ENCODE assay signal across 2 cellular contexts in the genomic region with DNA sequence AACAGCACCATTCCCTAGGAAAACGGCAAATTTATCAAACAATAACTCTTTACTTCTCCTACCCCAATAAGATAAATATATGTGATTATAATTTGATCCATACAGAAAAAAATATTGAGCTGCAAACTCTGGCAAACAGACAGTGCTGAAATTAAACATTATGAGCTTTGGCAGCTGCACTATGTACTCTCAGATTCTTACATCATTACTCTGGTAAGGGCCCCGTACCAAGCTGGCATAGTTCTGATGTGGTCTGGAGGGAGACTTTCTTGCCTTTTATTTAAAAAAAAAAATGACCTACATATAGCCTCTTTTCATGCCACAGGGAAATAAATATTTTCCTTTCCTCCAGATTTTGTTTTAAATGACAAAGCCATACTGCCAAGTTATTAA.
TF ChIP-seq lines count a peak whose summit lies in the region.

No MANE protein-coding gene starts in this region.

TF ChIP-seq in liver, 16 proteins besides CTCF, POLR2A, EP300 and RAD21:
- TF ChIP-seq, protein P1, sequence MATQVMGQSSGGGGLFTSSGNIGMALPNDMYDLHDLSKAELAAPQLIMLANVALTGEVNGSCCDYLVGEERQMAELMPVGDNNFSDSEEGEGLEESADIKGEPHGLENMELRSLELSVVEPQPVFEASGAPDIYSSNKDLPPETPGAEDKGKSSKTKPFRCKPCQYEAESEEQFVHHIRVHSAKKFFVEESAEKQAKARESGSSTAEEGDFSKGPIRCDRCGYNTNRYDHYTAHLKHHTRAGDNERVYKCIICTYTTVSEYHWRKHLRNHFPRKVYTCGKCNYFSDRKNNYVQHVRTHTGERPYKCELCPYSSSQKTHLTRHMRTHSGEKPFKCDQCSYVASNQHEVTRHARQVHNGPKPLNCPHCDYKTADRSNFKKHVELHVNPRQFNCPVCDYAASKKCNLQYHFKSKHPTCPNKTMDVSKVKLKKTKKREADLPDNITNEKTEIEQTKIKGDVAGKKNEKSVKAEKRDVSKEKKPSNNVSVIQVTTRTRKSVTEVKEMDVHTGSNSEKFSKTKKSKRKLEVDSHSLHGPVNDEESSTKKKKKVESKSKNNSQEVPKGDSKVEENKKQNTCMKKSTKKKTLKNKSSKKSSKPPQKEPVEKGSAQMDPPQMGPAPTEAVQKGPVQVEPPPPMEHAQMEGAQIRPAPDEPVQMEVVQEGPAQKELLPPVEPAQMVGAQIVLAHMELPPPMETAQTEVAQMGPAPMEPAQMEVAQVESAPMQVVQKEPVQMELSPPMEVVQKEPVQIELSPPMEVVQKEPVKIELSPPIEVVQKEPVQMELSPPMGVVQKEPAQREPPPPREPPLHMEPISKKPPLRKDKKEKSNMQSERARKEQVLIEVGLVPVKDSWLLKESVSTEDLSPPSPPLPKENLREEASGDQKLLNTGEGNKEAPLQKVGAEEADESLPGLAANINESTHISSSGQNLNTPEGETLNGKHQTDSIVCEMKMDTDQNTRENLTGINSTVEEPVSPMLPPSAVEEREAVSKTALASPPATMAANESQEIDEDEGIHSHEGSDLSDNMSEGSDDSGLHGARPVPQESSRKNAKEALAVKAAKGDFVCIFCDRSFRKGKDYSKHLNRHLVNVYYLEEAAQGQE (IDR thresholded peaks at IDR 0.05): no peak
- TF ChIP-seq FOXA2 (IDR thresholded peaks at IDR 0.05) (peak; percentile 17), RXRA (IDR thresholded peaks at IDR 0.05) (peak in 1 of 2 donors; percentile 7), YY1 (IDR thresholded peaks at IDR 0.05) (no peak), FOXA1 (IDR thresholded peaks at IDR 0.05) (no peak), JUND (IDR thresholded peaks at IDR 0.05) (peak; percentile 15 to 19), EGR1 (IDR thresholded peaks at IDR 0.05; ENCODE audit: low read depth in 2 of 2) (no peak), HNF4A (conservative IDR thresholded peaks at IDR 0.05) (peak; percentile 26 to 53), SP1 (IDR thresholded peaks at IDR 0.05) (no peak), GABPA (IDR thresholded peaks at IDR 0.05 in 1 of 2, conservative IDR thresholded peaks at IDR 0.05 in 1 of 2) (no peak), HNF4G (IDR thresholded peaks at IDR 0.05) (no peak), TAF1 (conservative IDR thresholded peaks at IDR 0.05) (no peak), NR2F2 (IDR thresholded peaks at IDR 0.05) (no peak)
- TF ChIP-seq, protein P2, sequence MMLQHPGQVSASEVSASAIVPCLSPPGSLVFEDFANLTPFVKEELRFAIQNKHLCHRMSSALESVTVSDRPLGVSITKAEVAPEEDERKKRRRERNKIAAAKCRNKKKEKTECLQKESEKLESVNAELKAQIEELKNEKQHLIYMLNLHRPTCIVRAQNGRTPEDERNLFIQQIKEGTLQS (IDR thresholded peaks at IDR 0.05): peak; percentile 29
- TF ChIP-seq, protein P3, sequence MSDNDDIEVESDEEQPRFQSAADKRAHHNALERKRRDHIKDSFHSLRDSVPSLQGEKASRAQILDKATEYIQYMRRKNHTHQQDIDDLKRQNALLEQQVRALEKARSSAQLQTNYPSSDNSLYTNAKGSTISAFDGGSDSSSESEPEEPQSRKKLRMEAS (IDR thresholded peaks at IDR 0.05): no peak
- TF ChIP-seq, protein P4, sequence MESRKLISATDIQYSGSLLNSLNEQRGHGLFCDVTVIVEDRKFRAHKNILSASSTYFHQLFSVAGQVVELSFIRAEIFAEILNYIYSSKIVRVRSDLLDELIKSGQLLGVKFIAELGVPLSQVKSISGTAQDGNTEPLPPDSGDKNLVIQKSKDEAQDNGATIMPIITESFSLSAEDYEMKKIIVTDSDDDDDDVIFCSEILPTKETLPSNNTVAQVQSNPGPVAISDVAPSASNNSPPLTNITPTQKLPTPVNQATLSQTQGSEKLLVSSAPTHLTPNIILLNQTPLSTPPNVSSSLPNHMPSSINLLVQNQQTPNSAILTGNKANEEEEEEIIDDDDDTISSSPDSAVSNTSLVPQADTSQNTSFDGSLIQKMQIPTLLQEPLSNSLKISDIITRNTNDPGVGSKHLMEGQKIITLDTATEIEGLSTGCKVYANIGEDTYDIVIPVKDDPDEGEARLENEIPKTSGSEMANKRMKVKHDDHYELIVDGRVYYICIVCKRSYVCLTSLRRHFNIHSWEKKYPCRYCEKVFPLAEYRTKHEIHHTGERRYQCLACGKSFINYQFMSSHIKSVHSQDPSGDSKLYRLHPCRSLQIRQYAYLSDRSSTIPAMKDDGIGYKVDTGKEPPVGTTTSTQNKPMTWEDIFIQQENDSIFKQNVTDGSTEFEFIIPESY (IDR thresholded peaks at IDR 0.05): no peak

TF ChIP-seq in HepG2, 621 proteins besides CTCF, POLR2A, EP300 and RAD21:
- no peak for TF ChIP-seq ONECUT2 (CRISPR knock-in tag; IDR thresholded peaks at IDR 0.05)
- no peak for TF ChIP-seq HNF4A (CRISPR knock-in tag; IDR thresholded peaks at IDR 0.05)
- TF ChIP-seq, protein P5, sequence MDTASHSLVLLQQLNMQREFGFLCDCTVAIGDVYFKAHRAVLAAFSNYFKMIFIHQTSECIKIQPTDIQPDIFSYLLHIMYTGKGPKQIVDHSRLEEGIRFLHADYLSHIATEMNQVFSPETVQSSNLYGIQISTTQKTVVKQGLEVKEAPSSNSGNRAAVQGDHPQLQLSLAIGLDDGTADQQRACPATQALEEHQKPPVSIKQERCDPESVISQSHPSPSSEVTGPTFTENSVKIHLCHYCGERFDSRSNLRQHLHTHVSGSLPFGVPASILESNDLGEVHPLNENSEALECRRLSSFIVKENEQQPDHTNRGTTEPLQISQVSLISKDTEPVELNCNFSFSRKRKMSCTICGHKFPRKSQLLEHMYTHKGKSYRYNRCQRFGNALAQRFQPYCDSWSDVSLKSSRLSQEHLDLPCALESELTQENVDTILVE (CRISPR knock-in tag; IDR thresholded peaks at IDR 0.05): no peak
- TF ChIP-seq NBN (conservative IDR thresholded peaks at IDR 0.05): no peak
- TF ChIP-seq, protein P6, sequence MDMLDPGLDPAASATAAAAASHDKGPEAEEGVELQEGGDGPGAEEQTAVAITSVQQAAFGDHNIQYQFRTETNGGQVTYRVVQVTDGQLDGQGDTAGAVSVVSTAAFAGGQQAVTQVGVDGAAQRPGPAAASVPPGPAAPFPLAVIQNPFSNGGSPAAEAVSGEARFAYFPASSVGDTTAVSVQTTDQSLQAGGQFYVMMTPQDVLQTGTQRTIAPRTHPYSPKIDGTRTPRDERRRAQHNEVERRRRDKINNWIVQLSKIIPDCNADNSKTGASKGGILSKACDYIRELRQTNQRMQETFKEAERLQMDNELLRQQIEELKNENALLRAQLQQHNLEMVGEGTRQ (IDR thresholded peaks at IDR 0.05; ENCODE audit: low read depth, low read length): no peak
- TF ChIP-seq, protein P6 (CRISPR knock-in tag; IDR thresholded peaks at IDR 0.05; ENCODE audit: borderline replicate concordance): no peak
- TF ChIP-seq ZNF510 (CRISPR knock-in tag; IDR thresholded peaks at IDR 0.05; ENCODE audit: low read depth): no peak
TF ChIP-seq in HepG2: peak in this region for 0.
